17 cellular contexts compared by ENCODE assay signal in genomic region chr11:44754876-44755552, GRCh38. TPM values are rescaled to one million over a fixed set of nuclear protein-coding genes. Genes with fewer than 3 reads are reported as not detected.
DNase-seq lines count a peak whose midpoint lies in the region; ATAC-seq and TF ChIP-seq lines count a peak whose summit lies in the region.
"Had no signal": no experiment of that assay in that cellular context is flagged by ENCODE, and none has a peak within 500 bp of the region (broad histone marks: within the 10 kb centered on the region; RNA-seq: fewer than 3 reads in every experiment).

No MANE protein-coding gene starts in this region.

- H3K79me2 ChIP-seq in GM23248 (ENCODE audit: insufficient read depth): no peaks in the 10 kb centered on the region
- H3K79me2 ChIP-seq in osteoblast (ENCODE audit: insufficient read depth, low read length): no peaks in the 10 kb centered on the region

- no peak overlapping the region for H3K9ac ChIP-seq in GM23248

- no peak for TF ChIP-seq POLR2A in esophagus squamous epithelium (IDR thresholded peaks at IDR 0.05)

- ATAC-seq in GM19463 (IDR thresholded peaks at IDR 0.05; ENCODE audit: unreplicated experiment): no peak
- ATAC-seq: GM12878, K562 had no signal

- no peaks in the 10 kb centered on the region for H3K9me3 ChIP-seq in GM23248 (ENCODE audit: low read depth)
- H3K9me3 ChIP-seq in esophagus squamous epithelium: peaks cover 0 to 12% (median 6%) of the 10 kb centered on the region in 3 donors
- H3K9me3 ChIP-seq in osteoblast (ENCODE audit: low read depth, low read length): no peaks in the 10 kb centered on the region

- H3K27me3 ChIP-seq in GM23248 (replicated peaks; ENCODE audit: insufficient read depth) (peaks cover 37% of the 10 kb centered on the region), esophagus squamous epithelium (no peaks in the 10 kb centered on the region), osteoblast (ENCODE audit: insufficient read depth, low read length) (peaks cover 8% of the 10 kb centered on the region)

- H3K4me1 Mint-ChIP-seq in T-helper 2 cell treated with Interferon-gamma antibody and Interleukin-4, amounts not matched to agents 5 μg/mL and 100 μg/mL, for 36 hours (ENCODE audit: low read depth): peaks cover 1% of the 10 kb centered on the region

- H2AFZ ChIP-seq in GM23248 (no peak overlapping the region), osteoblast (ENCODE audit: low read length) (no peak overlapping the region)

- in situ Hi-C loops in GM23248 (cut with MboI): no loop called here

- 13 to 21% methylated on average over 9 of the region's 9 CpGs for WGBS in GM23248 (ENCODE audit: low coverage in 1 of 2, low lambda C conversion rate in 2 of 2, missing lambda C conversion rate in 2 of 2), 2 experiments
- 66 to 82% methylated on average over 2 to 5 of the region's 9 CpGs for WGBS in esophagus squamous epithelium, 2 donors

- peaks cover 5% of the 10 kb centered on the region for H3K9me3 Mint-ChIP-seq in T-helper 2 cell treated with Interferon-gamma antibody and Interleukin-4, amounts not matched to agents 5 μg/mL and 100 μg/mL, for 36 hours

- peaks cover under 1% of the 10 kb centered on the region for H3F3A ChIP-seq in GM23248 (ENCODE audit: insufficient read depth)

- TF ChIP-seq CTCF in esophagus squamous epithelium (IDR thresholded peaks at IDR 0.05): no peak
- no peak for TF ChIP-seq CTCF in osteoblast (IDR thresholded peaks at IDR 0.05; ENCODE audit: extremely low read depth, low read depth, low read length)

- no peak overlapping the region for H3K27ac Mint-ChIP-seq in T-helper 2 cell treated with Interferon-gamma antibody and Interleukin-4, amounts not matched to agents 5 μg/mL and 100 μg/mL, for 36 hours

- H3K27me3 Mint-ChIP-seq in T-helper 2 cell treated with Interferon-gamma antibody and Interleukin-4, amounts not matched to agents 5 μg/mL and 100 μg/mL, for 36 hours (ENCODE audit: low read depth): peaks cover 8% of the 10 kb centered on the region

- H4K20me1 ChIP-seq in GM23248 (ENCODE audit: insufficient read depth) (no peaks in the 10 kb centered on the region), osteoblast (ENCODE audit: insufficient read depth, low read length) (no peaks in the 10 kb centered on the region)

- no peaks in the 10 kb centered on the region for H3K36me3 Mint-ChIP-seq in T-helper 2 cell treated with Interferon-gamma antibody and Interleukin-4, amounts not matched to agents 5 μg/mL and 100 μg/mL, for 36 hours (ENCODE audit: low read depth)

- intact Hi-C loops in esophagus squamous epithelium (cut with DNase I): no loop called here

- H3K27ac ChIP-seq in GM23248 (no peak overlapping the region), esophagus squamous epithelium (peak overlapping the region in 3 of 4 donors; percentile 17 to 82 (median 76)), osteoblast (ENCODE audit: low read depth, low read length) (no peak overlapping the region)
- H3K27ac ChIP-seq: WERI-Rb-1 had no signal

- H3K4me3 ChIP-seq in GM23248 (no peak overlapping the region), esophagus squamous epithelium (no peak overlapping the region), osteoblast (ENCODE audit: insufficient read depth, low read length) (no peak overlapping the region)
- H3K4me3 ChIP-seq: GM12878, K562 had no signal

- H3K4me3 Mint-ChIP-seq in T-helper 2 cell treated with Interferon-gamma antibody and Interleukin-4, amounts not matched to agents 5 μg/mL and 100 μg/mL, for 36 hours: no peak overlapping the region

- H3K36me3 ChIP-seq in GM23248 (ENCODE audit: low read depth) (no peaks in the 10 kb centered on the region), esophagus squamous epithelium (no peaks in the 10 kb centered on the region), osteoblast (ENCODE audit: insufficient read depth, low read length) (no peaks in the 10 kb centered on the region)
- H3K36me3 ChIP-seq: WERI-Rb-1 had no signal

- no peak for DNase-seq in GM23248
- peak; percentile 27 for DNase-seq in NCI-H446 treated with DMSO at 0.1 percent for 48 hours (lab: John Stamatoyannopoulos, UW)
- no peak for DNase-seq in esophagus squamous epithelium (lab: John Stamatoyannopoulos, UW)
- no peak for DNase-seq in osteoblast (ENCODE audit: insufficient read length, low spot score, missing footprints)
- no peak for DNase-seq in T-helper 2 cell treated with Interferon-gamma antibody and Interleukin-4, amounts not matched to agents 5 μg/mL and 100 μg/mL, for 36 hours (ENCODE audit: low spot score)
- DNase-seq in stimulated activated CD4-positive, alpha-beta T cell treated with anti-CD3 and anti-CD28 coated beads, Interleukin-2, amount 100 ng/mL, for 48 hours: no peak
- DNase-seq in LoVo (ENCODE audit: low spot score): no peak
- DNase-seq: activated CD8-positive, alpha-beta memory T cell treated with anti-CD3 and anti-CD28 coated beads for 24 hours; midbrain; NCI-H1048; NCI-H345; stimulated activated CD4-positive, alpha-beta T cell treated with anti-CD3 and anti-CD28 coated beads, Interleukin-4, amount 100 ng/mL, for 24 hours; T-helper 1 cell had no signal

- H3K4me2 ChIP-seq in GM23248 (ENCODE audit: unreplicated experiment) (peak overlapping the region; percentile 1), osteoblast (ENCODE audit: insufficient read depth, low read length) (peak overlapping the region; percentile 28)

- H3K4me1 ChIP-seq in GM23248 (ENCODE audit: insufficient read depth): 0 out of 2 replicates have a peak, but pooled peaks cover 3% of the 10 kb centered on the region
- H3K4me1 ChIP-seq in esophagus squamous epithelium: peaks cover 0 to 46% (median 11%) of the 10 kb centered on the region in 3 donors
- peaks cover 25% of the 10 kb centered on the region for H3K4me1 ChIP-seq in osteoblast (ENCODE audit: insufficient read depth, low read length)

- no peaks in the 10 kb centered on the region for H3K9me2 ChIP-seq in GM23248 (ENCODE audit: insufficient read depth)

RNA-seq across cellular contexts. Expression of gene TSPAN18, which starts 28.3 kb away (rescaled TPM):
- 0.54 TPM in 1 of 2 replicates, not detected in the other for total RNA-seq in GM23248 (2014; rRNA removed; shearing (Covaris generic))
- 0.09 and 0.20 TPM in 2 replicates for polyA plus RNA-seq in GM23248 (2016; fragmentation: Nextera tagmentation; extraction: Ambion mirVana)
- total RNA-seq in esophagus squamous epithelium (1 to 10 TPM in 3 of 4 donors, under 1 TPM in 1; 0.80 to 4.4 (median 2.0) TPM), osteoblast (3.2 and 5.8 TPM in 2 replicates)

Comparison
In these comparisons a context has a peak if more than half of its experiments do, and no peak if none do; other contexts are left out.
1. H3K27ac ChIP-seq: peak in esophagus squamous epithelium (3 of 4); none in GM23248 (single experiment) and osteoblast (single experiment).